ENCODE assay signal across 30 cellular contexts in the genomic region with DNA sequence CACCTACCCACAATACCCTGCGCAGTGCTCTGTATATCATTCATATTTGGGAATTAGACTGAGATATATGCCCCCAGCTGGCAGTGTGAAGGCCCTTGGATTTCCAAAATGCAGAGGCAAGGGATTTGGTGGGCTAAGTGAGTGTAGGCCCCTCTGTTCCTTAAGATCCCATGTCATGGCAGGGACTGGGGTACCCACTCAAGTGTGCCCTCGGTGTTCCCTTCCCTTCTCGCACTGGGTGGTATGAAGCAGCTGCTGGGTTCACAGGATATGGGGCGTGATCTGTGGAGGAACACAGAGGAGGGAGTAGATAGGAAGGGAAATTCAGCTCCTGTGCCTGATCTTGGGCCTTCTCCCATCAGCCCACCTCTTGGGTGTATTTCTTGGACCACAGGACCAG.
"Had no signal": no experiment of that assay in that cellular context is flagged by ENCODE, and none has a peak within 500 bp of the region (broad histone marks: within the 10 kb centered on the region; RNA-seq: fewer than 3 reads in every experiment).

No MANE protein-coding gene starts in this region.

- ATAC-seq: esophagus mucosa; foreskin keratinocyte; gastroesophageal sphincter; heart right ventricle; left colon; natural killer cell treated with Interleukin-12 subunit alpha and Interleukin-12 subunit beta and Interleukin-15 and Interleukin-18, amount 100 ng/mL, for 72 hours; stimulated activated memory B cell treated with anti-CD40 and anti-IgM and Interleukin-4, amounts not matched to agents 10 μg/mL and 1 μg/mL and 100 μg/mL, for 72 hours; stimulated activated naive CD8-positive, alpha-beta T cell treated with anti-CD3 and anti-CD28 coated beads, Interleukin-15, Interleukin-2, amounts not matched to agents 100 U/mL and 50 U/mL, for 24 hours had no signal

- H3K4me3 Mint-ChIP-seq: memory B cell; naive B cell; natural killer cell treated with Interleukin-12 subunit alpha and Interleukin-12 subunit beta and Interleukin-15 and Interleukin-18, amount 100 ng/mL, for 72 hours; neural crest cell; stimulated activated memory B cell treated with anti-CD40 and anti-IgM and Interleukin-4, amounts not matched to agents 10 μg/mL and 1 μg/mL and 100 μg/mL, for 72 hours had no signal

- H3K4me3 ChIP-seq: gastroesophageal sphincter, heart right ventricle, lung, sigmoid colon, thoracic aorta, tibial nerve, upper lobe of left lung, uterus had no signal

- H3K9me3 ChIP-seq: gastroesophageal sphincter, heart right ventricle, neutrophil, sigmoid colon, thoracic aorta, tibial nerve, upper lobe of left lung, uterus had no signal

- H3K27ac Mint-ChIP-seq: memory B cell; naive B cell; natural killer cell treated with Interleukin-12 subunit alpha and Interleukin-12 subunit beta and Interleukin-15 and Interleukin-18, amount 100 ng/mL, for 72 hours; progenitor cell of endocrine pancreas; stimulated activated memory B cell treated with anti-CD40 and anti-IgM and Interleukin-4, amounts not matched to agents 10 μg/mL and 1 μg/mL and 100 μg/mL, for 72 hours had no signal

- H3K27me3 ChIP-seq: gastroesophageal sphincter, heart right ventricle, neutrophil, sigmoid colon, tibial nerve, upper lobe of left lung, uterus had no signal

- H3K36me3 Mint-ChIP-seq: memory B cell; naive B cell; natural killer cell treated with Interleukin-12 subunit alpha and Interleukin-12 subunit beta and Interleukin-15 and Interleukin-18, amount 100 ng/mL, for 72 hours; stimulated activated memory B cell treated with anti-CD40 and anti-IgM and Interleukin-4, amounts not matched to agents 10 μg/mL and 1 μg/mL and 100 μg/mL, for 72 hours had no signal

- H3K4me1 Mint-ChIP-seq: memory B cell; naive B cell; neural crest cell; stimulated activated memory B cell treated with anti-CD40 and anti-IgM and Interleukin-4, amounts not matched to agents 10 μg/mL and 1 μg/mL and 100 μg/mL, for 72 hours had no signal

- H3K4me1 ChIP-seq: foreskin keratinocyte, parathyroid adenoma, upper lobe of left lung, uterus had no signal

- FAIRE-seq: islet of Langerhans had no signal

- H3K27me3 Mint-ChIP-seq: progenitor cell of endocrine pancreas had no signal

- H3K9me3 Mint-ChIP-seq: memory B cell; naive B cell; natural killer cell treated with Interleukin-12 subunit alpha and Interleukin-12 subunit beta and Interleukin-15 and Interleukin-18, amount 100 ng/mL, for 72 hours; neural crest cell; stimulated activated memory B cell treated with anti-CD40 and anti-IgM and Interleukin-4, amounts not matched to agents 10 μg/mL and 1 μg/mL and 100 μg/mL, for 72 hours had no signal

- DNase-seq: cerebellar nuclear complex; cortex of kidney; foreskin keratinocyte; glutamatergic neuron; heart right ventricle; hippocampal formation; kidney glomerular epithelial cell; left colon; naive B cell; sigmoid colon; stimulated activated CD4-positive, alpha-beta T cell treated with anti-CD3 and anti-CD28 coated beads, Interleukin-2, amount 100 ng/mL, for 24 hours; stimulated activated CD4-positive, alpha-beta T cell treated with anti-CD3 and anti-CD28 coated beads, Interleukin-4, amount 100 ng/mL, for 24 hours; stimulated activated naive CD8-positive, alpha-beta T cell treated with anti-CD3 and anti-CD28 coated beads, Interleukin-15, Interleukin-2, amounts not matched to agents 100 U/mL and 50 U/mL, for 24 hours; substantia nigra; upper lobe of left lung; uterus had no signal

- H3K36me3 ChIP-seq: gastroesophageal sphincter, heart right ventricle, neutrophil, sigmoid colon, thoracic aorta, tibial nerve, upper lobe of left lung, uterus had no signal

- H3K27ac ChIP-seq: epithelial cell of prostate, foreskin keratinocyte, gastroesophageal sphincter, heart right ventricle, neutrophil, parathyroid adenoma, sigmoid colon, tibial nerve, upper lobe of left lung, uterus had no signal
